In the genomic region with DNA sequence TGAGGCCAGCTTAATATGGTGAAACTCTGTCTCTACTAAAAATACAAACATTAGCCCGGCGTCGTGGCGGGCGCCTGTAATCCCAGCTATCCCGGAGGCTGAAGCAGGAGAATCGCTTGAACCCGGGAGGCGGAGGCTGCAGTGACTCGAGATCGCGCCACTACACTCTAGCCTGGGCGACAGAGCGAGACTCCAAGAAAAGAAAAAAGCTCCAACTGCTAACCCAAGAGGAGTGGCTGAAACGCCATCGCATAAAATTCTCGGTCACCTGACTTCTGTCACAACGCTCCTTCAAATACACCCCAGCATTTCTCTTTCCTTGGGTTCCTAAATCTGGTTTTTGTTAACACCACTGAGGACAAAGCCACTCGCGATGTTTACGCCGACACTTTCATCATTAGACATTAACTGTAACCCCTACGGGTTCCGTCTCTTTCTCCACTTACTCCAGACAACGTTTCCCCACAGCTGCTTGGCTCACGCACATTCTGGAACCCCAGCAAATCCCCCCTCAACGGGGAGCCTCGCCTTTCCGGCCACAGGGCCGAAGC, we compare ENCODE assay signal across 6 cellular contexts. TPM values are rescaled to one million over a fixed set of nuclear protein-coding genes. Genes with fewer than 3 reads are reported as not detected.
DNase-seq lines count a peak whose midpoint lies in the region; ATAC-seq and TF ChIP-seq lines count a peak whose summit lies in the region.

No MANE protein-coding gene starts in this region.

- H3K9me3 Mint-ChIP-seq in IgD-negative memory B cell = no peaks in the 10 kb centered on the region

- intact Hi-C loops in ovary (cut with DNase I) = loop anchor here (2.0 to 10.0 kb wide), 3 partner anchors 49 to 51 kb away; a partner anchor contains a TSS

- no peaks in the 10 kb centered on the region for H3K9me3 ChIP-seq in ovary

- H3K4me1 ChIP-seq in ovary (ENCODE audit: insufficient read depth) = peaks cover 12% of the 10 kb centered on the region

- H3K36me3 ChIP-seq in ovary = no peaks in the 10 kb centered on the region

- TF ChIP-seq POLR2A in ovary (IDR thresholded peaks at IDR 0.05) = no peak

- no peaks in the 10 kb centered on the region for H3K27me3 ChIP-seq in ovary

- peak overlapping the region; percentile 100 for H3K4me3 ChIP-seq in ovary

- H3K36me3 Mint-ChIP-seq in IgD-negative memory B cell = peaks cover 15% of the 10 kb centered on the region

- DNase-seq in ovary = peak in 2 of 5 donors; percentile 34 to 43
- DNase-seq in HuH-7.5 (ENCODE audit: low spot score) = no peak

- TF ChIP-seq CTCF in ovary (IDR thresholded peaks at IDR 0.05) = no peak

- ATAC-seq in GM19372 (IDR thresholded peaks at IDR 0.05; ENCODE audit: low read depth, unreplicated experiment) (peak; percentile 1), HG02840 (IDR thresholded peaks at IDR 0.05; ENCODE audit: low FRiP score, unreplicated experiment) (no peak)

- no peaks in the 10 kb centered on the region for H3K27me3 Mint-ChIP-seq in IgD-negative memory B cell

- peaks cover 32 to 38% (median 36%) of the 10 kb centered on the region in 3 donors for H3K4me1 Mint-ChIP-seq in IgD-negative memory B cell

- H3K27ac ChIP-seq in cingulate gyrus (ENCODE audit: low read depth, low read length) (peak overlapping the region; percentile 100), ovary (peak overlapping the region; percentile 99)

- TF ChIP-seq EP300 in ovary (IDR thresholded peaks at IDR 0.05) = no peak

- 0 to 1% (median 0%) methylated on average over 30 of the region's 30 CpGs for WGBS in ovary, 3 donors

- peak overlapping the region; percentile 85 to 100 (median 98) for H3K27ac Mint-ChIP-seq in IgD-negative memory B cell

- peak overlapping the region; percentile 91 to 100 (median 98) for H3K4me3 Mint-ChIP-seq in IgD-negative memory B cell

RNA-seq across cellular contexts. Expression of a gene that starts 0.7 kb away (rescaled TPM):
- polyA plus RNA-seq in IgD-negative memory B cell (83.8 TPM), ovary (100 to 1,000 TPM; 112 to 157 TPM)
- 100 to 1,000 TPM in 6 of 7 donors, 10 to 100 TPM in 1; 88.3 to 266 (median 131) TPM for total RNA-seq in ovary

RNA-seq across cellular contexts. Expression of a gene that starts 25.1 kb away (rescaled TPM):
- 33.1 TPM for polyA plus RNA-seq in IgD-negative memory B cell
- total RNA-seq in ovary = 10 to 100 TPM; 19.1 to 50.9 (median 38.2) TPM
- polyA plus RNA-seq in ovary = 10 to 100 TPM; 38.4 to 64.7 TPM

RNA-seq across cellular contexts. Expression of a gene that starts 25.4 kb away (rescaled TPM):
- polyA plus RNA-seq in IgD-negative memory B cell = 16.4 TPM
- 10 to 100 TPM; 12.8 to 19.8 (median 16.4) TPM for total RNA-seq in ovary
- 10 to 100 TPM; 22.4 to 29.6 TPM for polyA plus RNA-seq in ovary

RNA-seq across cellular contexts. Expression of a gene that starts 52.0 kb away (rescaled TPM):
- polyA plus RNA-seq in IgD-negative memory B cell = 140 TPM
- 100 to 1,000 TPM; 104 to 278 (median 156) TPM for total RNA-seq in ovary
- polyA plus RNA-seq in ovary = 100 to 1,000 TPM in 1 of 2 donors, 10 to 100 TPM in 1; 47.0 to 119 TPM
